Comparison of ENCODE assay signal across 31 cellular contexts in genomic region chr5:34611829-34612415, GRCh38. TPM values are rescaled to one million over a fixed set of nuclear protein-coding genes. Genes with fewer than 3 reads are reported as not detected.
"Had no signal": no experiment of that assay in that cellular context is flagged by ENCODE, and none has a peak within 500 bp of the region (broad histone marks: within the 10 kb centered on the region; RNA-seq: fewer than 3 reads in every experiment).

No MANE protein-coding gene starts in this region.

- H3K27me3 ChIP-seq: body of pancreas had no signal

- H3K27ac Mint-ChIP-seq: activated CD8-positive, alpha-beta T cell treated with anti-CD3 and anti-CD28 coated beads, Interleukin-2, amount 10 ng/mL, durations not matched to agents 7 days and 5 days; activated naive CD4-positive, alpha-beta T cell treated with anti-CD3 and anti-CD28 coated beads, Interleukin-2, amount 50 U/mL, for 24 hours; T-cell had no signal

- H3K4me3 ChIP-seq: body of pancreas, SK-N-MC had no signal

- H3K27ac ChIP-seq: body of pancreas, SK-N-MC, VCaP had no signal

- H3K4me3 Mint-ChIP-seq: activated CD8-positive, alpha-beta T cell treated with anti-CD3 and anti-CD28 coated beads, Interleukin-2, amount 10 ng/mL, durations not matched to agents 7 days and 5 days; activated naive CD4-positive, alpha-beta T cell treated with anti-CD3 and anti-CD28 coated beads, Interleukin-2, amount 50 U/mL, for 24 hours; central memory CD8-positive, alpha-beta T cell; T-cell had no signal

- ATAC-seq: activated CD4-positive, CD25-positive, alpha-beta regulatory T cell treated with anti-CD3 and anti-CD28 coated beads, Interleukin-2, amount 50 U/mL, for 24 hours; activated CD8-positive, alpha-beta T cell treated with anti-CD3 and anti-CD28 coated beads, Interleukin-2, amount 10 ng/mL, durations not matched to agents 7 days and 5 days; body of pancreas; Panc1; Right ventricle myocardium inferior; T-cell had no signal

- H3K4me1 Mint-ChIP-seq: activated naive CD4-positive, alpha-beta T cell treated with anti-CD3 and anti-CD28 coated beads, Interleukin-2, amount 50 U/mL, for 24 hours; central memory CD8-positive, alpha-beta T cell; T-cell had no signal

- H3K9me3 ChIP-seq: body of pancreas had no signal

- H3K36me3 Mint-ChIP-seq: activated naive CD4-positive, alpha-beta T cell treated with anti-CD3 and anti-CD28 coated beads, Interleukin-2, amount 50 U/mL, for 24 hours; T-cell had no signal

- DNase-seq: activated CD4-positive, alpha-beta T cell treated with anti-CD3 and anti-CD28 coated beads for 48 hours; activated CD4-positive, alpha-beta T cell treated with anti-CD3 and anti-CD28 coated beads, Interleukin-2, amount 50 U/mL, for 4 hours; activated CD8-positive, alpha-beta memory T cell treated with anti-CD3 and anti-CD28 coated beads, Interleukin-2, amount 50 U/mL, for 48 hours; activated CD8-positive, alpha-beta T cell treated with anti-CD3 and anti-CD28 coated beads, Interleukin-2, amount 10 ng/mL, durations not matched to agents 7 days and 5 days; activated naive CD4-positive, alpha-beta T cell; activated T-cell treated with anti-CD3 and anti-CD28 coated beads, Interleukin-2, amount 50 U/mL, for 1 hour; aorta; body of pancreas; Kasumi-1; KBM-7; NCI-H1105 treated with DMSO at 0.1 percent for 48 hours; NCI-H1436 treated with DMSO at 0.1 percent for 48 hours; NCI-H187; NCI-H2081; NCI-H2171; NCI-H2227 treated with DMSO at 0.1 percent for 48 hours; NCI-H446 treated with DMSO at 0.1 percent for 48 hours; NCI-H524 treated with DMSO at 0.1 percent for 48 hours; NCI-H774; NK-92 treated with Interleukin-12 subunit alpha and Interleukin-12 subunit beta, amount 100 ng/mL, for 24 hours; OCI-M1; RPMI8226; T-cell; T-helper 2 cell had no signal

- H3K9me3 Mint-ChIP-seq: activated naive CD4-positive, alpha-beta T cell treated with anti-CD3 and anti-CD28 coated beads, Interleukin-2, amount 50 U/mL, for 24 hours; central memory CD8-positive, alpha-beta T cell; T-cell had no signal

RNA-seq across cellular contexts. Expression of gene RAI14, which starts 44.2 kb away (rescaled TPM):
- total RNA-seq: activated CD8-positive, alpha-beta T cell treated with anti-CD3 and anti-CD28 coated beads, Interleukin-2, amount 10 ng/mL, durations not matched to agents 7 days and 5 days had no signal
